ENCODE assay signal across 1 cellular context in genomic region chr1:81052162-81052561, GRCh38.
TF ChIP-seq lines count a peak whose summit lies in the region.

No MANE protein-coding gene starts in this region.

TF ChIP-seq in GM23338, 12 proteins besides CTCF, POLR2A, EP300 and RAD21 (continued from another document):
- TF ChIP-seq ZNF462 (CRISPR knock-in tag; IDR thresholded peaks at IDR 0.05) (no peak), JUNB (IDR thresholded peaks at IDR 0.05; ENCODE audit: unreplicated experiment) (no peak), STAT1 (IDR thresholded peaks at IDR 0.05; ENCODE audit: unreplicated experiment) (no peak), EZH2 (IDR thresholded peaks at IDR 0.05; ENCODE audit: low read depth, unreplicated experiment) (no peak), ZNF331 (CRISPR knock-in tag; IDR thresholded peaks at IDR 0.05; ENCODE audit: low read depth) (no peak), ETS1 (IDR thresholded peaks at IDR 0.05) (no peak)
